Comparison of ENCODE assay signal across 8 cellular contexts in the genomic region with DNA sequence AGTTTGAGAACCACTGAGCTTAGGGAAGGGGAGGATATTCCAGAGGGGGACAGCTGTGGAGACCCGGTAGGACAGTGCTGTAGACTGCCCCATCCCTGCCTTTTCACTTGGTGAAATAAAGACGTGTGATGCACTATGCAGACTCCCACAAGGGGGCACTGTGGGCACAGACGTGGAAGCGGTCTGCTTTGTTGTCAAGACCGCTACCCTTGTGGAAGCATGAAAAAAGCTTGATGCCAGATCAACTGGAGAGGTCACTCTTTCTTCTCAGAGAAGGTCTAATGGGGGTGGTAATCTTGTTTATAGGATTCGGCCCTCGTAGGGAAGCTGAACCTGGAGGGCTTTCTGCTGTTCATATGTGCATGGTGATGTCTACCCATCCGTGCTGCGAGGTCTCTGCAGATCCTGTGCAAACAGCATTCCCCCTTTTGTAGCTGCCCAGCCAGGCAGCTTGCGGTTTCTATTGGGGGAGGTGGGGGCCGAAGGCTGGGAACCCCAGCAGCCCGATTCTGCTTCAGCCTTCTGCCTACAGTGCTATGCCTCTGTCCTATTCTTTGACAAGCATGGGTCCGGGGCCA. TPM values are rescaled to one million over a fixed set of nuclear protein-coding genes. Genes with fewer than 3 reads are reported as not detected.
DNase-seq lines count a peak whose midpoint lies in the region; ATAC-seq and TF ChIP-seq lines count a peak whose summit lies in the region.

No MANE protein-coding gene starts in this region.

- H3K27ac ChIP-seq in OCI-LY3 (ENCODE audit: low read length) (no peak overlapping the region), esophagus muscularis mucosa (replicated peaks in 1 of 4) (no peak overlapping the region)

- peaks cover 37% of the 10 kb centered on the region for H3K4me1 ChIP-seq in OCI-LY3 (ENCODE audit: low read length)
- H3K4me1 ChIP-seq in esophagus muscularis mucosa, result peaks cover 10 to 21% (median 14%) of the 10 kb centered on the region in 4 donors

- peaks cover 18 to 19% of the 10 kb centered on the region in 2 donors for H3K4me1 Mint-ChIP-seq in natural killer cell treated with Interleukin-12 subunit alpha and Interleukin-12 subunit beta and Interleukin-15 and Interleukin-18, amount 100 ng/mL, for 72 hours (ENCODE audit: low read depth in 2 of 2)
- H3K4me1 Mint-ChIP-seq in stimulated activated naive B cell treated with anti-CD40 and anti-IgM and Interleukin-4, amounts not matched to agents 10 μg/mL and 1 μg/mL and 100 μg/mL, for 72 hours, result peaks cover 24 to 31% of the 10 kb centered on the region in 2 donors

- TF ChIP-seq POLR2A in esophagus muscularis mucosa (IDR thresholded peaks at IDR 0.05; ENCODE audit: low read depth), result no peak

- H3K9me3 ChIP-seq in OCI-LY3 (ENCODE audit: insufficient read depth, low read length) (no peaks in the 10 kb centered on the region), esophagus muscularis mucosa (no peaks in the 10 kb centered on the region)

- TF ChIP-seq CTCF in OCI-LY3 (IDR thresholded peaks at IDR 0.05; ENCODE audit: low read depth, low read length) (peak; percentile 74), esophagus muscularis mucosa (IDR thresholded peaks at IDR 0.05) (peak; percentile 89 to 94 (median 93))

- no peaks in the 10 kb centered on the region for H3K9me3 Mint-ChIP-seq in natural killer cell treated with Interleukin-12 subunit alpha and Interleukin-12 subunit beta and Interleukin-15 and Interleukin-18, amount 100 ng/mL, for 72 hours
- no peaks in the 10 kb centered on the region for H3K9me3 Mint-ChIP-seq in stimulated activated naive B cell treated with anti-CD40 and anti-IgM and Interleukin-4, amounts not matched to agents 10 μg/mL and 1 μg/mL and 100 μg/mL, for 72 hours

- intact Hi-C loops in esophagus muscularis mucosa (cut with DNase I), result loop anchor here (2.0 to 10.0 kb wide), 2 partner anchors 257 to 1147 kb away; no protein-coding TSS in a partner anchor

- no peaks in the 10 kb centered on the region for H3K27me3 Mint-ChIP-seq in natural killer cell treated with Interleukin-12 subunit alpha and Interleukin-12 subunit beta and Interleukin-15 and Interleukin-18, amount 100 ng/mL, for 72 hours
- H3K27me3 Mint-ChIP-seq in stimulated activated naive B cell treated with anti-CD40 and anti-IgM and Interleukin-4, amounts not matched to agents 10 μg/mL and 1 μg/mL and 100 μg/mL, for 72 hours, result no peaks in the 10 kb centered on the region

- no peaks in the 10 kb centered on the region for H3K36me3 Mint-ChIP-seq in natural killer cell treated with Interleukin-12 subunit alpha and Interleukin-12 subunit beta and Interleukin-15 and Interleukin-18, amount 100 ng/mL, for 72 hours
- peaks cover 12 to 40% of the 10 kb centered on the region in 2 donors for H3K36me3 Mint-ChIP-seq in stimulated activated naive B cell treated with anti-CD40 and anti-IgM and Interleukin-4, amounts not matched to agents 10 μg/mL and 1 μg/mL and 100 μg/mL, for 72 hours

- no peak overlapping the region for H2AFZ ChIP-seq in OCI-LY3 (ENCODE audit: low read depth, low read length)

- H3K4me3 Mint-ChIP-seq in natural killer cell treated with Interleukin-12 subunit alpha and Interleukin-12 subunit beta and Interleukin-15 and Interleukin-18, amount 100 ng/mL, for 72 hours, result no peak overlapping the region
- no peak overlapping the region for H3K4me3 Mint-ChIP-seq in stimulated activated naive B cell treated with anti-CD40 and anti-IgM and Interleukin-4, amounts not matched to agents 10 μg/mL and 1 μg/mL and 100 μg/mL, for 72 hours

- peaks cover under 1% of the 10 kb centered on the region for H3K36me3 ChIP-seq in OCI-LY3 (replicated peaks; ENCODE audit: low read depth, low read length)
- peaks cover 0 to 16% (median 8%) of the 10 kb centered on the region in 4 donors for H3K36me3 ChIP-seq in esophagus muscularis mucosa

- TF ChIP-seq EP300 in esophagus muscularis mucosa (IDR thresholded peaks at IDR 0.05), result no peak

- H3K4me2 ChIP-seq in OCI-LY3 (ENCODE audit: low read length), result peak overlapping the region; percentile 20; the same call in 1 of the 2 replicates

- H3K27me3 ChIP-seq in OCI-LY3 (ENCODE audit: low read depth, low read length) (no peaks in the 10 kb centered on the region), esophagus muscularis mucosa (no peaks in the 10 kb centered on the region)

- in situ Hi-C loops in ACHN (cut with HindIII; ENCODE audit: low pct_ligation_motif_present, low pct_unique_long_range_greater_than_20kb, low sequenced_read_pairs), result loop anchor here (25.0 kb wide), 1 partner anchor 90 kb away; no protein-coding TSS in a partner anchor

- ATAC-seq in GM18858 (IDR thresholded peaks at IDR 0.05; ENCODE audit: unreplicated experiment), result peak; percentile 41
- ATAC-seq in natural killer cell treated with Interleukin-12 subunit alpha and Interleukin-12 subunit beta and Interleukin-15 and Interleukin-18, amount 100 ng/mL, for 72 hours, result peak; percentile 79 to 80
- ATAC-seq in stimulated activated naive B cell treated with anti-CD40 and anti-IgM and Interleukin-4, amounts not matched to agents 10 μg/mL and 1 μg/mL and 100 μg/mL, for 72 hours (replicated peaks), result peak; percentile 81 to 88

- no peak overlapping the region for H3K9ac ChIP-seq in OCI-LY3 (ENCODE audit: low read length)

- H3K4me3 ChIP-seq in OCI-LY3 (ENCODE audit: low read length) (no peak overlapping the region), esophagus muscularis mucosa (no peak overlapping the region)

- peaks cover 11% of the 10 kb centered on the region for H4K20me1 ChIP-seq in OCI-LY3 (ENCODE audit: insufficient read depth, low read length)

- DNase-seq in ACHN (peak; percentile 80), HUDEP-2 (lab: John Stamatoyannopoulos, UW; ENCODE audit: unreplicated experiment in 76 of 76) (peak in 64 of 76 experiments; percentile 7 to 78 (median 50)), activated T-cell treated with anti-CD3 and anti-CD28 coated beads for 4 hours (peak; percentile 81), esophagus muscularis mucosa (ENCODE audit: extremely low spot score) (peak; percentile 96)
- DNase-seq in natural killer cell treated with Interleukin-12 subunit alpha and Interleukin-12 subunit beta and Interleukin-15 and Interleukin-18, amount 100 ng/mL, for 72 hours (ENCODE audit: low spot score), result peak; percentile 80
- peak; percentile 70 for DNase-seq in stimulated activated naive B cell treated with anti-CD40 and anti-IgM and Interleukin-4, amounts not matched to agents 10 μg/mL and 1 μg/mL and 100 μg/mL, for 72 hours

- 12% methylated on average over 10 of the region's 13 CpGs for WGBS in esophagus muscularis mucosa

- H3K79me2 ChIP-seq in OCI-LY3 (ENCODE audit: low read length), result no peaks in the 10 kb centered on the region

- H3K27ac Mint-ChIP-seq in natural killer cell treated with Interleukin-12 subunit alpha and Interleukin-12 subunit beta and Interleukin-15 and Interleukin-18, amount 100 ng/mL, for 72 hours, result no peak overlapping the region
- no peak overlapping the region for H3K27ac Mint-ChIP-seq in stimulated activated naive B cell treated with anti-CD40 and anti-IgM and Interleukin-4, amounts not matched to agents 10 μg/mL and 1 μg/mL and 100 μg/mL, for 72 hours

RNA-seq across cellular contexts. Expression of a gene that starts 13.7 kb away (rescaled TPM):
- 1,000 to 10,000 TPM; 1,283 to 2,770 (median 2,221) TPM for total RNA-seq in esophagus muscularis mucosa
- 1,000 to 10,000 TPM in 1 of 2 donors, 100 to 1,000 TPM in 1; 929 to 1,505 TPM for total RNA-seq in natural killer cell treated with Interleukin-12 subunit alpha and Interleukin-12 subunit beta and Interleukin-15 and Interleukin-18, amount 100 ng/mL, for 72 hours

RNA-seq across cellular contexts. Expression of a gene that starts 18.1 kb away (rescaled TPM):
- 10 to 100 TPM in 1 of 4 donors, 1 to 10 TPM in 3; 9.3 to 12.8 (median 9.9) TPM for total RNA-seq in esophagus muscularis mucosa
- 10 to 100 TPM; 33.7 to 45.3 TPM for total RNA-seq in natural killer cell treated with Interleukin-12 subunit alpha and Interleukin-12 subunit beta and Interleukin-15 and Interleukin-18, amount 100 ng/mL, for 72 hours
